ENCODE assay signal across 26 cellular contexts in the genomic region with DNA sequence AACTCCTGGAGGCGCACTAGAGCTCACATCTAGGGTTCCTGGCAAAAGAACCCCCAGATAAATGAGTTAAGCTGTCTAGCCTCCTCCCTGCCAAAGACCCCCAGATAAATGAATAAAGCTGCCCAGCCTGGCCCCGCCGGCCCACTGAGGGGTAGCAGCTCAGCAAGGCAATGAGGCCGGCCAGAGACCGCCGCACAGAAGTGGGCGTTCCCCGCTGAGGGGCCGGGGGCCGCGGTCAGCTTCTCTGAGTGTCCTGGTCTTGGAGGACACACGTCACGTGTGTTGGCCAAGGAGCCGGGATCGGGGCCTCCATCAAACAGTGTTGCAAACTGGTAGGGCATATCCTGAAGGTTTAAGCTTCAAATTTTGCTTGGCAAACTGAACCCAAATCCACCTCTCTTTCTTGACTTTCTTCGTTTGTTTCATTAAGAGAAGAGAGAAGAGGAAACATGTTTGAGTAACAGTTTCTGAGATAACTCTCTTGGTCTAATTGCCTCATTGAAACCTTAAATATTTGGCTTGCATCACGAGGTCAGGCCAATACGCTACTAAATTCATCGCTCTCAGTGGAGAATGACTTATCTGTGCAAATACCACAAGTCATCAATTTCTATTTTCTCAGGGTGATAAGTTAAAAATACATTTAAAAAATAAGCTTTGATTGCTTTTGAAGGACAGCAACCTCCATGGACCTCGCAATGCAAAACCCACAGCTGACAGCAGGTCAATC. TPM values are rescaled to one million over a fixed set of nuclear protein-coding genes. Genes with fewer than 3 reads are reported as not detected.
DNase-seq lines count a peak whose midpoint lies in the region; ATAC-seq, FAIRE-seq and TF ChIP-seq lines count a peak whose summit lies in the region.
"Had no signal": no experiment of that assay in that cellular context is flagged by ENCODE, and none has a peak within 500 bp of the region (broad histone marks: within the 10 kb centered on the region; RNA-seq: fewer than 3 reads in every experiment).

No MANE protein-coding gene starts in this region.

- no peak for FAIRE-seq in HepG2 (lab: Jason Lieb, UNC)
- FAIRE-seq: GM12878 had no signal

- 67% methylated on average over 20 of the region's 20 CpGs for WGBS in heart right ventricle, 2 donors
- 2% methylated on average over 7 of the region's 20 CpGs for WGBS in HepG2 (ENCODE audit: low lambda C conversion rate)
- 55 to 74% (median 62%) methylated on average over 20 of the region's 20 CpGs for WGBS in stomach, 5 donors

- H3K9ac ChIP-seq in adipocyte (ENCODE audit: low read length): no peak overlapping the region
- H3K9ac ChIP-seq in HepG2 (ENCODE audit: insufficient read depth, low read depth, low read length): no peak overlapping the region
- H3K9ac ChIP-seq: GM23248 had no signal

- no peak overlapping the region for H3K4me2 ChIP-seq in HepG2 (ENCODE audit: low read depth, low read length)

- TF ChIP-seq EP300 in HepG2 (IDR thresholded peaks at IDR 0.05; ENCODE audit: low read depth in 2 of 2, low read length in 2 of 2): no peak
- no peak for TF ChIP-seq EP300 in HepG2 (CRISPR knock-in tag; IDR thresholded peaks at IDR 0.05; ENCODE audit: borderline replicate concordance)
- TF ChIP-seq EP300 in stomach (IDR thresholded peaks at IDR 0.05): no peak

- no peak overlapping the region for H3K27ac Mint-ChIP-seq in CD4-positive, alpha-beta memory T cell

- H3K79me2 ChIP-seq in HepG2 (ENCODE audit: insufficient read depth, low read length): no peaks in the 10 kb centered on the region

- H3K4me1 ChIP-seq in heart right ventricle: peaks cover 30 to 97% (median 62%) of the 10 kb centered on the region in 9 donors
- H3K4me1 ChIP-seq in adipocyte (ENCODE audit: control insufficient read depth, insufficient read depth, low read length): peaks cover 15% of the 10 kb centered on the region
- peaks cover 66% of the 10 kb centered on the region for H3K4me1 ChIP-seq in HepG2 (ENCODE audit: insufficient read depth, low read length)
- H3K4me1 ChIP-seq in stomach: peaks cover 42 to 63% (median 50%) of the 10 kb centered on the region in 4 donors
- no peaks in the 10 kb centered on the region for H3K4me1 ChIP-seq in CD4-positive, alpha-beta memory T cell (ENCODE audit: insufficient read depth, low read length)
- H3K4me1 ChIP-seq: HAP-1 had no signal

- H3K27ac ChIP-seq in heart right ventricle (peak overlapping the region; percentile 70 to 93 (median 88)), HepG2 (ENCODE audit: extremely low read length, insufficient read depth, low read length) (no peak overlapping the region), stomach (peak overlapping the region; percentile 26 to 87 (median 54))
- H3K27ac ChIP-seq in CD4-positive, alpha-beta memory T cell (ENCODE audit: low read depth, low read length): no peak overlapping the region
- H3K27ac ChIP-seq: GM23248, HL-60, SK-N-MC had no signal

- no peaks in the 10 kb centered on the region for H3K9me3 Mint-ChIP-seq in CD4-positive, alpha-beta memory T cell
- H3K9me3 Mint-ChIP-seq: CD4-positive, CD25-positive, alpha-beta regulatory T cell had no signal

- H3K4me3 ChIP-seq in heart right ventricle (no peak overlapping the region), adipocyte (ENCODE audit: low read length) (peak overlapping the region; percentile 6), HepG2 (replicated peaks in 1 of 3; ENCODE audit: insufficient read depth in 1 of 3, low read depth in 2 of 3, low read length in 3 of 3) (no peak overlapping the region), stomach (no peak overlapping the region)
- H3K4me3 ChIP-seq in CD4-positive, alpha-beta memory T cell (ENCODE audit: low read length in 2 of 2): no peak overlapping the region
- H3K4me3 ChIP-seq: GM12878, GM23248, HAP-1, Peyer's patch, SK-N-MC had no signal

- H3K9me3 ChIP-seq in heart right ventricle: no peaks in the 10 kb centered on the region
- no peaks in the 10 kb centered on the region for H3K9me3 ChIP-seq in adipocyte (ENCODE audit: control insufficient read depth, low read length)
- H3K9me3 ChIP-seq in HepG2 (ENCODE audit: low read length): no peaks in the 10 kb centered on the region
- no peaks in the 10 kb centered on the region for H3K9me3 ChIP-seq in stomach
- H3K9me3 ChIP-seq in CD4-positive, alpha-beta memory T cell (ENCODE audit: control insufficient read depth in 1 of 2, low read length in 2 of 2): no peaks in the 10 kb centered on the region
- H3K9me3 ChIP-seq: HAP-1, Peyer's patch had no signal

- DNase-seq in heart right ventricle: no peak
- DNase-seq in cardiac septum (ENCODE audit: low spot score): no peak
- no peak for DNase-seq in adipocyte (ENCODE audit: low read depth)
- DNase-seq in HepG2 (ENCODE audit: low spot score): no peak
- DNase-seq in stomach: no peak
- DNase-seq in activated CD8-positive, alpha-beta memory T cell treated with anti-CD3 and anti-CD28 coated beads for 24 hours: no peak
- DNase-seq in CD4-positive, alpha-beta memory T cell: no peak
- DNase-seq: CD4-positive, CD25-positive, alpha-beta regulatory T cell; COR-L47; DMS 273 treated with DMSO at 0.1 percent for 48 hours; DMS79 treated with DMSO at 0.1 percent for 48 hours; GM23248; KG1; NCI-H1105; NCI-H2081; NCI-H2171; NCI-H345; NCI-H524; NCI-H774; NK-92 treated with Interleukin-12 subunit alpha and Interleukin-12 subunit beta, amount 100 ng/mL, for 24 hours; Peyer's patch had no signal

- H3K27me3 Mint-ChIP-seq in CD4-positive, alpha-beta memory T cell: peaks cover 2 to 5% of the 10 kb centered on the region in 2 donors

- intact Hi-C loops in heart right ventricle (cut with DNase I) (loop anchor here in 1 of 10 donors (2.0 kb wide), 1 partner anchor 19 kb away; no protein-coding TSS in a partner anchor), cardiac septum (cut with DNase I) (loop anchor here (2.0 kb wide), 1 partner anchor 17 kb away; no protein-coding TSS in a partner anchor), HepG2 (cut with micrococcal nuclease; ENCODE audit: unreplicated experiment) (no loop called here), stomach (cut with DNase I; ENCODE audit: low total_unique reads) (no loop called here)
- intact Hi-C loops in CD4-positive, alpha-beta memory T cell (cut with micrococcal nuclease): no loop called here

- BruUV-seq in HepG2 (replicated peaks; lab: Mats Ljungman, UMichigan): no TSS peak

- H3K4me3 Mint-ChIP-seq in CD4-positive, alpha-beta memory T cell: no peak overlapping the region
- H3K4me3 Mint-ChIP-seq: CD4-positive, CD25-positive, alpha-beta regulatory T cell had no signal

- in situ Hi-C loops in HepG2 (cut with HindIII; ENCODE audit: extremely low pct_ligation_motif_present, low pct_unique_long_range_greater_than_20kb): no loop called here

- no peak for TF ChIP-seq RAD21 in HepG2 (CRISPR knock-in tag; IDR thresholded peaks at IDR 0.05)

- H3K27me3 ChIP-seq in heart right ventricle: no peaks in the 10 kb centered on the region
- peaks cover 54% of the 10 kb centered on the region for H3K27me3 ChIP-seq in adipocyte (replicated peaks; ENCODE audit: control insufficient read depth, insufficient read depth, low read length)
- H3K27me3 ChIP-seq in HepG2 (ENCODE audit: control insufficient read depth in 1 of 2, insufficient read depth in 2 of 2, low read length in 2 of 2): peaks cover 17 to 86% of the 10 kb centered on the region in 2 experiments
- H3K27me3 ChIP-seq in stomach: no peaks in the 10 kb centered on the region
- H3K27me3 ChIP-seq in CD4-positive, alpha-beta memory T cell (ENCODE audit: insufficient read depth, low read length): no peaks in the 10 kb centered on the region
- H3K27me3 ChIP-seq: Peyer's patch had no signal

- ATAC-seq in heart right ventricle (no peak), HepG2 (no peak), HG02763 (IDR thresholded peaks at IDR 0.05; ENCODE audit: unreplicated experiment) (no peak)
- ATAC-seq: GM12878 had no signal

- H2AFZ ChIP-seq in HepG2 (ENCODE audit: low read length): no peak overlapping the region
- H2AFZ ChIP-seq: GM23248 had no signal

- H4K20me1 ChIP-seq in HepG2 (ENCODE audit: insufficient read depth, low read length): no peaks in the 10 kb centered on the region

- TF ChIP-seq POLR2A in HepG2 (IDR thresholded peaks at IDR 0.05; ENCODE audit: insufficient read depth in 1 of 2, low read depth in 2 of 2, low read length in 2 of 2) (no peak), stomach (IDR thresholded peaks at IDR 0.05) (no peak)

- CTCF ChIA-PET in HepG2 (lab: Yijun Ruan, JAX; ENCODE audit: low intra/inter-chr PET ratio, low total read pairs): interaction anchor here (1.3 kb wide), 1 partner anchor 45 kb away, joined by 3 read pairs; no protein-coding TSS in a partner anchor
- CTCF ChIA-PET in CD4-positive, alpha-beta memory T cell (lab: Charles Lee; ENCODE audit: partially characterized antibody): interaction anchor here (0.6 to 0.9 kb wide), 2 partner anchors 204 to 521 kb away, joined by 3 read pairs; no protein-coding TSS in a partner anchor

- H3K4me1 Mint-ChIP-seq in CD4-positive, alpha-beta memory T cell: no peaks in the 10 kb centered on the region
- H3K4me1 Mint-ChIP-seq: CD4-positive, CD25-positive, alpha-beta regulatory T cell had no signal

- TF ChIP-seq CTCF in heart right ventricle (IDR thresholded peaks at IDR 0.05): no peak
- no peak for TF ChIP-seq CTCF in HepG2 (CRISPR knock-in tag; IDR thresholded peaks at IDR 0.05)
- no peak for TF ChIP-seq CTCF in stomach (IDR thresholded peaks at IDR 0.05)

- H3K36me3 Mint-ChIP-seq in CD4-positive, alpha-beta memory T cell: no peaks in the 10 kb centered on the region
- H3K36me3 Mint-ChIP-seq: CD4-positive, CD25-positive, alpha-beta regulatory T cell had no signal

- POLR2A ChIA-PET in HepG2 (lab: Yijun Ruan, JAX): interaction anchor here (1.3 to 3.2 kb wide), 3 partner anchors 9 to 17 kb away, joined by 3 to 21 read pairs (median 8); no protein-coding TSS in a partner anchor
- POLR2A ChIA-PET in CD4-positive, alpha-beta memory T cell (lab: Charles Lee; ENCODE audit: partially characterized antibody): no interaction called here

- no peaks in the 10 kb centered on the region for H3K36me3 ChIP-seq in heart right ventricle
- no peaks in the 10 kb centered on the region for H3K36me3 ChIP-seq in adipocyte (ENCODE audit: control insufficient read depth, insufficient read depth, low read length, severe bottlenecking)
- no peaks in the 10 kb centered on the region for H3K36me3 ChIP-seq in HepG2 (replicated peaks in 1 of 2; ENCODE audit: control insufficient read depth in 1 of 2, insufficient read depth in 2 of 2, low read length in 2 of 2)
- H3K36me3 ChIP-seq in stomach: no peaks in the 10 kb centered on the region
- H3K36me3 ChIP-seq in CD4-positive, alpha-beta memory T cell (ENCODE audit: insufficient read depth, low read length): no peaks in the 10 kb centered on the region
- H3K36me3 ChIP-seq: HAP-1, Peyer's patch had no signal

RNA-seq across cellular contexts. Expression of a gene that starts 11.7 kb away (rescaled TPM):
- total RNA-seq in heart right ventricle (100 to 1,000 TPM; 122 to 208 (median 146) TPM), cardiac septum (127 TPM), HepG2 (2016; rRNA removed; fragmentation: Illumina TruSeq; extraction: Trizol) (7.4 and 14.0 TPM in 2 replicates), stomach (100 to 1,000 TPM in 3 of 5 donors, 10 to 100 TPM in 2; 23.9 to 346 (median 126) TPM)
- polyA plus RNA-seq in heart right ventricle (100 to 1,000 TPM in 1 of 2 donors, 10 to 100 TPM in 1; 36.3 to 145 TPM), HepG2 (2011; rRNA removed) (18.5 and 25.6 TPM in 2 replicates), stomach (10 to 100 TPM in 2 of 3 donors, 1 to 10 TPM in 1; 4.7 to 12.4 (median 10.3) TPM)
- 9.5 and 12.5 TPM in 2 replicates for total RNA-seq in HepG2 (2016; cell fraction: cytosol; rRNA removed; fragmentation: Illumina TruSeq; extraction: Trizol; ENCODE audit: low read depth)
- 5.2 and 15.7 TPM in 2 replicates for total RNA-seq in HepG2 (2016; cell fraction: insoluble cytoplasmic fraction; rRNA removed; fragmentation: Illumina TruSeq; extraction: Trizol)
- total RNA-seq in HepG2 (2016; cell fraction: membrane; rRNA removed; fragmentation: Illumina TruSeq; extraction: Trizol): 6.9 and 7.7 TPM in 2 replicates
- 21.8 and 25.8 TPM in 2 replicates for total RNA-seq in HepG2 (2016; cell fraction: nucleus; rRNA removed; fragmentation: Illumina TruSeq; extraction: Trizol)
- 11.8 and 15.1 TPM in 2 replicates for polyA plus RNA-seq in HepG2 (2011; cell fraction: cytosol; rRNA removed)
- polyA plus RNA-seq in HepG2 (2011; cell fraction: nucleus; rRNA removed): 164 and 213 TPM in 2 replicates
- 28.2 and 30.9 TPM in 2 replicates for polyA plus RNA-seq in HepG2 (2012)
- polyA plus RNA-seq in HepG2 (2016; cell fraction: cytosol; fragmentation: Illumina TruSeq; extraction: Trizol; ENCODE audit: low read depth): 1.4 and 1.6 TPM in 2 replicates
- 6.3 and 7.6 TPM in 2 replicates for polyA plus RNA-seq in HepG2 (2016; cell fraction: insoluble cytoplasmic fraction; fragmentation: Illumina TruSeq; extraction: Trizol; ENCODE audit: low read depth)
- 3.2 and 3.7 TPM in 2 replicates for polyA plus RNA-seq in HepG2 (2016; cell fraction: membrane; fragmentation: Illumina TruSeq; extraction: Trizol; ENCODE audit: low read depth)
- 88.5 and 93.5 TPM in 2 replicates for polyA plus RNA-seq in HepG2 (2016; cell fraction: nucleus; fragmentation: Illumina TruSeq; extraction: Trizol; ENCODE audit: insufficient read depth, low read depth)
- polyA minus RNA-seq in HepG2 (2011; rRNA and poly(A)+ RNA removed; ENCODE audit: low replicate concordance): 6.3 and 47.1 TPM in 2 replicates
- polyA minus RNA-seq in HepG2 (2011; cell fraction: cytosol; rRNA and poly(A)+ RNA removed): 14.7 and 16.2 TPM in 2 replicates
- 40.3 and 44.4 TPM in 2 replicates for polyA minus RNA-seq in HepG2 (2011; cell fraction: nucleus; rRNA and poly(A)+ RNA removed)
- total RNA-seq in CD4-positive, alpha-beta memory T cell: 10 to 100 TPM; 30.6 to 32.9 TPM
- 10 to 100 TPM; 11.7 to 22.3 TPM for polyA plus RNA-seq in CD4-positive, alpha-beta memory T cell

Comparison
In these comparisons a context has a peak if more than half of its experiments do, and no peak if none do; other contexts are left out.
1. H3K27ac ChIP-seq: peak in heart right ventricle (10 of 10) and stomach (5 of 5); none in HepG2 (single experiment) and CD4-positive, alpha-beta memory T cell (single experiment).